20 cellular contexts compared by ENCODE assay signal in genomic region chr20:45985573-45985972, GRCh38. TPM values are rescaled to one million over a fixed set of nuclear protein-coding genes. Genes with fewer than 3 reads are reported as not detected.
DNase-seq lines count a peak whose midpoint lies in the region; ATAC-seq and TF ChIP-seq lines count a peak whose summit lies in the region.
"Had no signal": no experiment of that assay in that cellular context is flagged by ENCODE, and none has a peak within 500 bp of the region (broad histone marks: within the 10 kb centered on the region; RNA-seq: fewer than 3 reads in every experiment).

No MANE protein-coding gene starts in this region.

- no peak overlapping the region for H3K4me3 ChIP-seq in AG09309 (ENCODE audit: control insufficient read depth, low read depth, low read length)
- no peak overlapping the region for H3K4me3 ChIP-seq in H7 (ENCODE audit: insufficient read depth, low read depth, low read length)
- H3K4me3 ChIP-seq in fibroblast of the aortic adventitia (ENCODE audit: low read depth, low read length): no peak overlapping the region
- no peak overlapping the region for H3K4me3 ChIP-seq in body of pancreas
- H3K4me3 ChIP-seq: GM12878, hepatocyte, prostate gland had no signal

- H3K27ac ChIP-seq in body of pancreas: no peak overlapping the region
- H3K27ac ChIP-seq: hepatocyte, prostate gland had no signal

- H3K4me1 ChIP-seq in body of pancreas: no peaks in the 10 kb centered on the region
- H3K4me1 ChIP-seq: prostate gland had no signal

- TF ChIP-seq POLR2A in body of pancreas (IDR thresholded peaks at IDR 0.05): no peak

- H3K36me3 ChIP-seq in H7 (replicated peaks; ENCODE audit: control insufficient read depth, insufficient read depth, low read length) (no peaks in the 10 kb centered on the region), body of pancreas (replicated peaks in 1 of 2; ENCODE audit: insufficient read depth in 1 of 2, low read depth in 2 of 2) (no peaks in the 10 kb centered on the region)
- H3K36me3 ChIP-seq: prostate gland had no signal

- no peak for ATAC-seq in body of pancreas
- ATAC-seq: GM12878, left colon had no signal

- TF ChIP-seq CTCF in AG09309 (IDR thresholded peaks at IDR 0.05; ENCODE audit: control insufficient read depth, insufficient read depth, low read depth, low read length, missing control alignments): peak; percentile 27
- peak; percentile 20 for TF ChIP-seq CTCF in fibroblast of the aortic adventitia (IDR thresholded peaks at IDR 0.05; ENCODE audit: insufficient read depth, low read length)
- no peak for TF ChIP-seq CTCF in body of pancreas (IDR thresholded peaks at IDR 0.05)

- no peak for DNase-seq in AG09309 (ENCODE audit: low read depth)
- peak; percentile 45 for DNase-seq in H7
- peak; percentile 54 for DNase-seq in SK-MEL-5 (ENCODE audit: low read depth, low spot score)
- no peak for DNase-seq in fibroblast of the aortic adventitia (ENCODE audit: low read depth)
- DNase-seq in body of pancreas: no peak
- no peak for DNase-seq in NAMALWA (ENCODE audit: low spot score)
- DNase-seq in NCI-H2081 treated with DMSO at 0.1 percent for 48 hours (lab: John Stamatoyannopoulos, UW): no peak
- no peak for DNase-seq in activated CD4-positive, alpha-beta T cell treated with anti-CD3 and anti-CD28 coated beads, Interleukin-2, amount 50 U/mL, for 48 hours
- DNase-seq: cortex of kidney; DND-41; left colon; NCI-H1436 treated with DMSO at 0.1 percent for 48 hours; NCI-H510A treated with DMSO at 0.1 percent for 48 hours; stimulated activated CD4-positive, alpha-beta T cell treated with anti-CD3 and anti-CD28 coated beads, Interleukin-15, amount 100 ng/mL, for 24 hours; T1000 had no signal

- WGBS in body of pancreas, 2 donors: 46 to 53% methylated on average over 7 of the region's 7 CpGs

- in situ Hi-C loops in SK-MEL-5 (cut with HindIII; ENCODE audit: low pct_unique_long_range_greater_than_20kb, low sequenced_read_pairs): no loop called here

- H3K9me3 ChIP-seq in body of pancreas: no peaks in the 10 kb centered on the region
- H3K9me3 ChIP-seq: prostate gland had no signal

- intact Hi-C loops in body of pancreas (cut with DNase I): no loop called here

- H3K27me3 ChIP-seq in H7 (ENCODE audit: control insufficient read depth, insufficient read depth, low read length) (no peaks in the 10 kb centered on the region), body of pancreas (no peaks in the 10 kb centered on the region)
- H3K27me3 ChIP-seq: hepatocyte had no signal

RNA-seq across cellular contexts. Expression of gene ZNF335, which starts 13.6 kb away (rescaled TPM):
- total RNA-seq in H7 (2014; rRNA removed; shearing (Covaris generic)): 15.0 and 18.1 TPM in 2 replicates
- 8.4 and 10.1 TPM in 2 replicates for total RNA-seq in SK-MEL-5 (2014; rRNA removed; shearing (Covaris generic))
- 19.2 and 22.7 TPM in 2 replicates for polyA plus RNA-seq in SK-MEL-5 (2015; cell fraction: cytosol; rRNA removed)
- polyA plus RNA-seq in SK-MEL-5 (2015; cell fraction: nucleus; rRNA removed): 69.6 and 69.7 TPM in 2 replicates
- total RNA-seq in fibroblast of the aortic adventitia (ENCODE audit: low replicate concordance) (18.2 and 20.9 TPM in 2 replicates), body of pancreas (10 to 100 TPM; 21.8 to 41.9 TPM)

RNA-seq across cellular contexts. Expression of gene MMP9, which starts 23.1 kb away (rescaled TPM):
- total RNA-seq in H7 (2014; rRNA removed; shearing (Covaris generic)): 9.8 and 11.6 TPM in 2 replicates
- not detected in 2 replicates for total RNA-seq in SK-MEL-5 (2014; rRNA removed; shearing (Covaris generic))
- polyA plus RNA-seq in SK-MEL-5 (2015; cell fraction: cytosol; rRNA removed): 0.04 and 0.06 TPM in 2 replicates
- polyA plus RNA-seq in SK-MEL-5 (2015; cell fraction: nucleus; rRNA removed): not detected in 2 replicates
- total RNA-seq in fibroblast of the aortic adventitia (ENCODE audit: low replicate concordance) (not detected in 2 replicates), body of pancreas (under 1 TPM in 1 of 2 donors, not detected in 1; 0.26 TPM)
- polyA plus RNA-seq: BJ, IgD-negative memory B cell had no signal

RNA-seq across cellular contexts. Expression of gene SLC12A5, which starts 43.4 kb away (rescaled TPM):
- total RNA-seq in H7 (2014; rRNA removed; shearing (Covaris generic)): 1.3 and 4.3 TPM in 2 replicates
- 0.74 and 1.5 TPM in 2 replicates for total RNA-seq in SK-MEL-5 (2014; rRNA removed; shearing (Covaris generic))
- polyA plus RNA-seq in SK-MEL-5 (2015; cell fraction: cytosol; rRNA removed): 16.4 and 20.2 TPM in 2 replicates
- polyA plus RNA-seq in SK-MEL-5 (2015; cell fraction: nucleus; rRNA removed): 1.8 and 3.7 TPM in 2 replicates
- total RNA-seq in fibroblast of the aortic adventitia (ENCODE audit: low replicate concordance): not detected in 2 replicates
- not detected for total RNA-seq in body of pancreas

RNA-seq across cellular contexts. Expression of gene PCIF1, which starts 51.1 kb away (rescaled TPM):
- 22.8 and 28.4 TPM in 2 replicates for total RNA-seq in H7 (2014; rRNA removed; shearing (Covaris generic))
- total RNA-seq in SK-MEL-5 (2014; rRNA removed; shearing (Covaris generic)): 9.2 and 10.9 TPM in 2 replicates
- polyA plus RNA-seq in SK-MEL-5 (2015; cell fraction: cytosol; rRNA removed): 43.9 and 50.8 TPM in 2 replicates
- 36.9 and 40.6 TPM in 2 replicates for polyA plus RNA-seq in SK-MEL-5 (2015; cell fraction: nucleus; rRNA removed)
- 12.1 and 15.9 TPM in 2 replicates for total RNA-seq in fibroblast of the aortic adventitia (ENCODE audit: low replicate concordance)
- total RNA-seq in body of pancreas: 10 to 100 TPM; 20.2 to 28.7 TPM

Comparison
In these comparisons a context has a peak if more than half of its experiments do, and no peak if none do; other contexts are left out.
1. DNase-seq: peak in H7 (single experiment) and SK-MEL-5 (single experiment); none in AG09309 (single experiment), fibroblast of the aortic adventitia (single experiment), body of pancreas (0 of 4), NAMALWA (single experiment), NCI-H2081 treated with DMSO at 0.1 percent for 48 hours (single experiment) and activated CD4-positive, alpha-beta T cell treated with anti-CD3 and anti-CD28 coated beads, Interleukin-2, amount 50 U/mL, for 48 hours (0 of 2).
2. CTCF ChIP-seq: peak in AG09309 (single experiment) and fibroblast of the aortic adventitia (single experiment); none in body of pancreas (0 of 7).